In the genomic region with DNA sequence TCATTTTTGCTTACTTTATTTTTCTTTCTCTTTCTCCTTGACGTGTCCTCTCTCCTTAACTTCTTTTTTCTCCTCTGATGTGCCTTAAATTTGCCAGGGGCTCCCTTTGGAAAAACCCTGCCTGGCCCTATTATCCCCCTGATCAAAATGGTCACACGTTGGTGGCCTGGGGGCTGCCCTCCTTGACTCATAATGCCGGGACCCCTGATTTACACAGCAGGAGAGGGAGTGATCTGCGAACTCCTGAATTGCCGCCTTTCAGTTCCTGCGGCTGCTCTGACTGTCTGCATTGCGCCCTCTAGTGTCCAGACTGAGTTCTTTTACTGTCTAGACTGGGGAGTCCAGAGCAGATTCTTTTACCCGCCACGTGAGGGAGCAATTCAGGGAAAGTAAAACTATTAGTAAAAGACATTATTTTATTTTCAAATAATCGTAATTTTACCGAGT, we compare ENCODE assay signal across 8 cellular contexts. TPM values are rescaled to one million over a fixed set of nuclear protein-coding genes. Genes with fewer than 3 reads are reported as not detected.
A peak's percentile ranks its signal among the peaks of the same experiment; 100 is the strongest.
DNase-seq lines count a peak whose midpoint lies in the region; ATAC-seq and TF ChIP-seq lines count a peak whose summit lies in the region.

No MANE protein-coding gene starts in this region.

- BruUV-seq in MCF 10A (replicated peaks; lab: Mats Ljungman, UMichigan): no TSS peak

- ATAC-seq in GM18861 (IDR thresholded peaks at IDR 0.05; ENCODE audit: unreplicated experiment) (peak; percentile 73), HG03095 (IDR thresholded peaks at IDR 0.05; ENCODE audit: unreplicated experiment) (peak; percentile 79)

- TF ChIP-seq CTCF in MCF 10A (IDR thresholded peaks at IDR 0.05; ENCODE audit: unreplicated experiment): peak; percentile 96

- H3K27ac Mint-ChIP-seq in MCF 10A (ENCODE audit: low read depth, unreplicated experiment) (peak overlapping the region; percentile 40), immature natural killer cell (peak overlapping the region; percentile 95 to 100 (median 99))

- no peaks in the 10 kb centered on the region for H3K9me3 Mint-ChIP-seq in MCF 10A (ENCODE audit: unreplicated experiment)
- H3K9me3 Mint-ChIP-seq in immature natural killer cell: no peaks in the 10 kb centered on the region

- CTCF ChIA-PET in MCF 10A (lab: Yijun Ruan, JAX): interaction anchor here (0.7 to 2.0 kb wide), 15 partner anchors 9 to 738 kb away, joined by 3 to 17 read pairs (median 4); partner anchors contain the start of gene GZMH

- DNase-seq in AG08396 (ENCODE audit: low spot score): peak; percentile 80
- DNase-seq in NCI-H2107 treated with DMSO at 0.1 percent for 48 hours (lab: John Stamatoyannopoulos, UW; ENCODE audit: unreplicated experiment): peak; percentile 95
- peak; percentile 60 for DNase-seq in UCSD-AML1 (lab: John Stamatoyannopoulos, UW; ENCODE audit: unreplicated experiment)
- DNase-seq in MCF 10A (ENCODE audit: unreplicated experiment): peak; percentile 82
- DNase-seq in immature natural killer cell: peak; percentile 87 to 91 (median 90)
- DNase-seq in stimulated activated CD4-positive, alpha-beta T cell treated with anti-CD3 and anti-CD28 coated beads, Interleukin-12 subunit alpha, Interleukin-12 subunit beta, amount 100 ng/mL, for 48 hours (ENCODE audit: low read depth in 2 of 3, low spot score in 1 of 3): peak; percentile 62 to 84 (median 64)

- peak overlapping the region; percentile 71 for H3K4me3 Mint-ChIP-seq in MCF 10A (ENCODE audit: unreplicated experiment)
- peak overlapping the region; percentile 93 to 99 (median 95) for H3K4me3 Mint-ChIP-seq in immature natural killer cell

- POLR2A ChIA-PET in MCF 10A (lab: Yijun Ruan, JAX): interaction anchor here (1.0 kb wide), 1 partner anchor 30 kb away, joined by 4 read pairs; no protein-coding TSS in a partner anchor

- H3K27me3 Mint-ChIP-seq in MCF 10A (ENCODE audit: insufficient read depth, unreplicated experiment) (peaks cover 75% of the 10 kb centered on the region), immature natural killer cell (ENCODE audit: low read depth in 3 of 3) (peaks cover 3 to 16% (median 7%) of the 10 kb centered on the region in 3 donors)

- intact Hi-C loops in MCF 10A (cut with micrococcal nuclease): loop anchor here (1.0 to 5.0 kb wide), 3 partner anchors 72 to 346 kb away; partner anchors contain the start of gene GZMH

- H3K36me3 Mint-ChIP-seq in MCF 10A (ENCODE audit: insufficient read depth, unreplicated experiment) (no peaks in the 10 kb centered on the region), immature natural killer cell (peaks cover 0 to 6% (median 0%) of the 10 kb centered on the region in 3 donors)

- peaks cover 5% of the 10 kb centered on the region for H3K4me1 Mint-ChIP-seq in MCF 10A (ENCODE audit: insufficient read depth, unreplicated experiment)
- peaks cover 95 to 96% of the 10 kb centered on the region in 2 donors for H3K4me1 Mint-ChIP-seq in immature natural killer cell

RNA-seq across cellular contexts. Expression of gene GZMB, which starts 44.8 kb away (rescaled TPM):
- total RNA-seq in MCF 10A (2022): not detected in 2 replicates
- polyA plus RNA-seq in immature natural killer cell: 1,000 to 10,000 TPM; 2,800 to 4,930 (median 2,869) TPM

Comparison
In these comparisons a context has a peak if more than half of its experiments do, and no peak if none do; other contexts are left out.
1. Peak in every context shown above with its lines: DNase-seq and ATAC-seq.